ENCODE assay signal across 1 cellular context in the genomic region with DNA sequence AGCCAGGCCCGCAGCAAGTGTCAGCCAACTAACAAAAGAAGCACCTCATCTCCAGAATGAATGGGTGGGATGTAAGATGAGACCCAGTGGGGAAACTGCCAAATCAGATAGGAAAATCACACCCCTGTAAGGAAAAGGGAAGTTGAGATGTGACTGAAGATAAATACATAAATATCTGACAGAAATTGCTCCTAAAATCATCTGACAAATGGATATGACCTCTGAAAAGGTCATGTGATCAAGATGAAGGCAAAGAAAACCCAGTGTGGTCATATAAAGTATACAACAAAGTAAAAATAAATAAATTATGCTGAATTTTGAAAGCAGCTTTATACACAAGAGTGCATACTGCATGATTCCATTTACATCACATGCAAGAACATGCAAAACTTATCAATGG.
TF ChIP-seq lines count a peak whose summit lies in the region.

No MANE protein-coding gene starts in this region.

TF ChIP-seq in GM23338, 12 proteins besides CTCF, POLR2A, EP300 and RAD21 (continued from another document):
- TF ChIP-seq ZNF462 (CRISPR knock-in tag; IDR thresholded peaks at IDR 0.05) (no peak), CREB1 (CRISPR knock-in tag; IDR thresholded peaks at IDR 0.05; ENCODE audit: low read depth) (no peak), STAT1 (IDR thresholded peaks at IDR 0.05; ENCODE audit: unreplicated experiment) (no peak), EZH2 (IDR thresholded peaks at IDR 0.05; ENCODE audit: low read depth, unreplicated experiment) (no peak), NANOG (IDR thresholded peaks at IDR 0.05; ENCODE audit: borderline replicate concordance) (no peak), REST (IDR thresholded peaks at IDR 0.05; ENCODE audit: unreplicated experiment) (no peak), ETS1 (IDR thresholded peaks at IDR 0.05) (no peak), EZH2phosphoT487 (IDR thresholded peaks at IDR 0.05; ENCODE audit: unreplicated experiment) (no peak), ZNF331 (CRISPR knock-in tag; IDR thresholded peaks at IDR 0.05; ENCODE audit: low read depth) (no peak), POLR2AphosphoS5 (IDR thresholded peaks at IDR 0.05; ENCODE audit: low read depth) (no peak), JUNB (IDR thresholded peaks at IDR 0.05; ENCODE audit: unreplicated experiment) (no peak)
